Comparison of ENCODE assay signal across 1 cellular context in the genomic region with DNA sequence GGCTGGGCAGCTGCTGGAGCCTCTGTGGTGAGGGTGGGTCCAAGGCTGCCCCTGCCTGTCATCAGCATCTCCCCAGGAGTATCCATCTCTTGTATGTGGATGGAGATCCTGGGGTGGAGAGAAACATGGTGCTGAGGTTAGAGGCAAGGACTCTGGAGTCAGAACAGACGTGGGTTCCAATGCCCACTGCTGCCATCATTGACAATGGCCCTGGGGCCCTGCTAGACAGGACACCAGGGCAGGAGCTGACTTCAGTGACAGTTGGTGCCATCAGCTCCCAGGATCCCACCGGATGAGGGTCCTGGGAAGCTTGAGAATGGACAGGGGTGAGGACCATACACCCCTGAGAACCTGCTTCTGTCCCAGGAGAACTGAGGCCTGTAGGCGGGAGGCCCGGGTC.
TF ChIP-seq lines count a peak whose summit lies in the region.

No MANE protein-coding gene starts in this region.

TF ChIP-seq in HepG2, 621 proteins besides CTCF, POLR2A, EP300 and RAD21:
- TF ChIP-seq HCFC1 (IDR thresholded peaks at IDR 0.05; ENCODE audit: low read depth, low read length) (0 out of 2 replicates have a peak, but pooled peaks have one; percentile 17), ZNF770 (CRISPR knock-in tag; IDR thresholded peaks at IDR 0.05) (no peak)
